13 cellular contexts compared by ENCODE assay signal in the genomic region with DNA sequence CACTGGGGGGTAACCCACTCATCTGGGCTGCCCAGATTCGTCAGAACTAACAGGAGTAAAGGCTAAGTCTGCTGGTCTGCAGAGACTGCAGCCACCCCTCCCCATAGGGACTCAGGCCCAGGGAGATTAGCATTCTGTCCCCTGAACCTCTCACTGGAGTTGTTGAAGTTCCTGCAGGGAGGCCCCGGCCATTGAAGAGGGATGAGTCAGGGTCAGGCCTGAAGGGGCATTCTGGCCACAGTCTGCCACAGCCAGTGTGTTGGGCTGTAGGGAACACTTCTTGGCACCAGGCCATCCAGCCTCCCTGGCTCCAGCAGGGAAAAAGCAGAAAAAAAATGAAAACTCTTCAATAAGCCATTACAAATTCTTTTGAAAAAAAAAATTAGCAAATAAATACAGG. TPM values are rescaled to one million over a fixed set of nuclear protein-coding genes. Genes with fewer than 3 reads are reported as not detected.
DNase-seq lines count a peak whose midpoint lies in the region; ATAC-seq, FAIRE-seq and TF ChIP-seq lines count a peak whose summit lies in the region.
"Had no signal": no experiment of that assay in that cellular context is flagged by ENCODE, and none has a peak within 500 bp of the region (broad histone marks: within the 10 kb centered on the region; RNA-seq: fewer than 3 reads in every experiment).

No MANE protein-coding gene starts in this region.

- peak; percentile 89 for FAIRE-seq in H54 (lab: Jason Lieb, UNC)

- no peak for DNase-seq in H54 (ENCODE audit: insufficient read length, low spot score)
- peak; percentile 37 for DNase-seq in NCI-H2029 treated with DMSO at 0.1 percent for 48 hours (lab: John Stamatoyannopoulos, UW)
- DNase-seq in dermis microvascular lymphatic vessel endothelial cell (ENCODE audit: low read depth in 2 of 2): peak; percentile 28 to 59
- DNase-seq in osteocyte (ENCODE audit: extremely low spot score, unreplicated experiment): no peak
- no peak for DNase-seq in pons (ENCODE audit: low spot score)
- DNase-seq in superior temporal gyrus (ENCODE audit: extremely low spot score): no peak
- DNase-seq: activated naive CD4-positive, alpha-beta T cell treated with anti-CD3 and anti-CD28 coated beads for 36 hours; CD4-positive, alpha-beta memory T cell; central memory CD4-positive, alpha-beta T cell; NCI-H526 treated with DMSO at 0.1 percent for 48 hours; Right ventricle myocardium superior had no signal

- H3K27ac Mint-ChIP-seq in osteocyte (ENCODE audit: unreplicated experiment): peak overlapping the region; percentile 23
- H3K27ac Mint-ChIP-seq in activated T-helper 17 cell treated with anti-CD3 and anti-CD28 coated beads, Interleukin-2, amount 50 U/mL, for 72 hours: no peak overlapping the region
- H3K27ac Mint-ChIP-seq: activated naive CD4-positive, alpha-beta T cell treated with anti-CD3 and anti-CD28 coated beads for 36 hours; CD4-positive, alpha-beta memory T cell had no signal

- no peaks in the 10 kb centered on the region for H3K27me3 Mint-ChIP-seq in osteocyte (ENCODE audit: unreplicated experiment)
- peaks cover 36% of the 10 kb centered on the region for H3K27me3 Mint-ChIP-seq in activated T-helper 17 cell treated with anti-CD3 and anti-CD28 coated beads, Interleukin-2, amount 50 U/mL, for 72 hours

- no peak for ATAC-seq in activated T-helper 17 cell treated with anti-CD3 and anti-CD28 coated beads, Interleukin-2, amount 50 U/mL, for 72 hours (replicated peaks)

- TF ChIP-seq CTCF in osteocyte (IDR thresholded peaks at IDR 0.05): no peak

- peaks cover 5% of the 10 kb centered on the region for H3K36me3 Mint-ChIP-seq in osteocyte (ENCODE audit: unreplicated experiment)
- no peaks in the 10 kb centered on the region for H3K36me3 Mint-ChIP-seq in activated T-helper 17 cell treated with anti-CD3 and anti-CD28 coated beads, Interleukin-2, amount 50 U/mL, for 72 hours (ENCODE audit: low read depth)
- H3K36me3 Mint-ChIP-seq: CD4-positive, alpha-beta memory T cell had no signal

- no peak for TF ChIP-seq POLR2A in H54 (IDR thresholded peaks at IDR 0.05; ENCODE audit: low read depth, low read length)

- no peak overlapping the region for H3K4me3 Mint-ChIP-seq in osteocyte (ENCODE audit: unreplicated experiment)
- H3K4me3 Mint-ChIP-seq in activated T-helper 17 cell treated with anti-CD3 and anti-CD28 coated beads, Interleukin-2, amount 50 U/mL, for 72 hours: no peak overlapping the region
- H3K4me3 Mint-ChIP-seq: activated naive CD4-positive, alpha-beta T cell treated with anti-CD3 and anti-CD28 coated beads for 36 hours; CD4-positive, alpha-beta memory T cell had no signal

- peaks cover 22% of the 10 kb centered on the region for H3K9me3 Mint-ChIP-seq in osteocyte (ENCODE audit: unreplicated experiment)
- H3K9me3 Mint-ChIP-seq in activated T-helper 17 cell treated with anti-CD3 and anti-CD28 coated beads, Interleukin-2, amount 50 U/mL, for 72 hours: no peaks in the 10 kb centered on the region

- peaks cover 29% of the 10 kb centered on the region for H3K4me1 Mint-ChIP-seq in osteocyte (ENCODE audit: unreplicated experiment)
- H3K4me1 Mint-ChIP-seq in activated T-helper 17 cell treated with anti-CD3 and anti-CD28 coated beads, Interleukin-2, amount 50 U/mL, for 72 hours: no peaks in the 10 kb centered on the region
- H3K4me1 Mint-ChIP-seq: CD4-positive, alpha-beta memory T cell had no signal

RNA-seq across cellular contexts. Expression of a gene that starts 35.3 kb away (rescaled TPM):
- total RNA-seq in dermis microvascular lymphatic vessel endothelial cell (not detected in 2 replicates), osteocyte (3.2 and 4.9 TPM in 2 replicates)
- under 1 TPM; 0.19 to 0.24 TPM for total RNA-seq in activated T-helper 17 cell treated with anti-CD3 and anti-CD28 coated beads, Interleukin-2, amount 50 U/mL, for 72 hours

RNA-seq across cellular contexts. Expression of a gene that starts 46.8 kb away (rescaled TPM):
- total RNA-seq in dermis microvascular lymphatic vessel endothelial cell (under 0.01 and 0.13 TPM in 2 replicates), osteocyte (0.03 and 0.37 TPM in 2 replicates)
- 1 to 10 TPM in 1 of 2 donors, not detected in 1; 1.1 TPM for total RNA-seq in activated T-helper 17 cell treated with anti-CD3 and anti-CD28 coated beads, Interleukin-2, amount 50 U/mL, for 72 hours

RNA-seq across cellular contexts. Expression of a gene that starts 55.1 kb away (rescaled TPM):
- not detected in 2 replicates for total RNA-seq in dermis microvascular lymphatic vessel endothelial cell
- 3.1 and 3.3 TPM in 2 replicates for total RNA-seq in osteocyte
- total RNA-seq in activated T-helper 17 cell treated with anti-CD3 and anti-CD28 coated beads, Interleukin-2, amount 50 U/mL, for 72 hours: not detected
- total RNA-seq: activated naive CD4-positive, alpha-beta T cell treated with anti-CD3 and anti-CD28 coated beads for 36 hours; CD4-positive, alpha-beta memory T cell; lower leg skin; Right ventricle myocardium superior had no signal

Comparison
In these comparisons a context has a peak if more than half of its experiments do, and no peak if none do; other contexts are left out.
1. DNase-seq: peak in NCI-H2029 treated with DMSO at 0.1 percent for 48 hours (single experiment) and dermis microvascular lymphatic vessel endothelial cell (2 of 2); none in H54 (single experiment), osteocyte (single experiment), pons (single experiment) and superior temporal gyrus (single experiment).